Comparison of ENCODE assay signal across 8 cellular contexts in genomic region chr7:31633894-31634494, GRCh38. TPM values are rescaled to one million over a fixed set of nuclear protein-coding genes. Genes with fewer than 3 reads are reported as not detected.
DNase-seq lines count a peak whose midpoint lies in the region; ATAC-seq and TF ChIP-seq lines count a peak whose summit lies in the region.

No MANE protein-coding gene starts in this region.

- H3K9me3 ChIP-seq in uterus: no peaks in the 10 kb centered on the region

- TF ChIP-seq CTCF in HFF-Myc (IDR thresholded peaks at IDR 0.05; ENCODE audit: low read depth, low read length, missing control alignments) (peak; percentile 35), cardiac fibroblast (IDR thresholded peaks at IDR 0.05; ENCODE audit: low read depth, low read length) (peak; percentile 48), uterus (IDR thresholded peaks at IDR 0.05) (peak; percentile 20 to 45 (median 32))

- no peaks in the 10 kb centered on the region for H3K4me1 ChIP-seq in uterus

- no peaks in the 10 kb centered on the region for H3K27me3 ChIP-seq in uterus

- intact Hi-C loops in left colon (cut with DNase I, micrococcal nuclease): loop anchor here in 1 of 2 donors (10.0 kb wide), 2 partner anchors 189 to 499 kb away; no protein-coding TSS in a partner anchor
- intact Hi-C loops in uterus (cut with DNase I; ENCODE audit: low total_unique reads): no loop called here

- no peak overlapping the region for H3K27ac ChIP-seq in uterus

- TF ChIP-seq POLR2A in uterus (IDR thresholded peaks at IDR 0.05): no peak

- H3K4me3 ChIP-seq in HFF-Myc (replicated peaks; ENCODE audit: low read depth, low read length) (no peak overlapping the region), cardiac fibroblast (replicated peaks in 1 of 2; ENCODE audit: low read depth in 2 of 2, low read length in 2 of 2) (no peak overlapping the region), uterus (no peak overlapping the region)

- ATAC-seq in left colon (peak; percentile 99), GM18517 (IDR thresholded peaks at IDR 0.05; ENCODE audit: unreplicated experiment) (no peak)

- no peaks in the 10 kb centered on the region for H3K36me3 ChIP-seq in uterus

- DNase-seq in Ammon's horn (ENCODE audit: low spot score): peak; percentile 83
- peak; percentile 6 for DNase-seq in HFF-Myc (ENCODE audit: extremely low read depth, low read depth)
- peak; percentile 58 to 88 for DNase-seq in NCI-H526 (lab: John Stamatoyannopoulos, UW)
- peak; percentile 56 to 63 for DNase-seq in cardiac fibroblast (ENCODE audit: low read depth in 2 of 2)
- DNase-seq in left colon: peak; percentile 44 to 48
- peak; percentile 20 for DNase-seq in uterus
- no peak for DNase-seq in stimulated activated CD4-positive, alpha-beta T cell treated with anti-CD3 and anti-CD28 coated beads, Interleukin-4, amount 100 ng/mL, for 4 hours

RNA-seq across cellular contexts. Expression of gene PPP1R17, which starts 53.0 kb away (rescaled TPM):
- total RNA-seq in left colon (not detected), uterus (not detected)

Comparison
In these comparisons a context has a peak if more than half of its experiments do, and no peak if none do; other contexts are left out.
1. DNase-seq: peak in Ammon's horn (single experiment), HFF-Myc (single experiment), NCI-H526 (2 of 2), cardiac fibroblast (2 of 2), left colon (2 of 2) and uterus (2 of 2); none in stimulated activated CD4-positive, alpha-beta T cell treated with anti-CD3 and anti-CD28 coated beads, Interleukin-4, amount 100 ng/mL, for 4 hours (0 of 2).
2. Peak in every context shown above with its lines, with median percentiles within 50 percentile points of each other: CTCF ChIP-seq.